ENCODE assay signal across 31 cellular contexts in genomic region chr4:127482049-127482448, GRCh38.
"Had no signal": no experiment of that assay in that cellular context is flagged by ENCODE, and none has a peak within 500 bp of the region (broad histone marks: within the 10 kb centered on the region; RNA-seq: fewer than 3 reads in every experiment).

No MANE protein-coding gene starts in this region.

- DNase-seq: activated CD4-positive, alpha-beta memory T cell treated with anti-CD3 and anti-CD28 coated beads for 36 hours; activated CD4-positive, alpha-beta T cell treated with anti-CD3 and anti-CD28 coated beads for 36 hours; activated CD4-positive, alpha-beta T cell treated with anti-CD3 and anti-CD28 coated beads, Interleukin-2, amount 10 ng/mL, durations not matched to agents 24 days and 14 days; activated CD4-positive, CD25-positive, alpha-beta regulatory T cell; activated CD4-positive, CD25-positive, alpha-beta regulatory T cell treated with anti-CD3 and anti-CD28 coated beads, Interleukin-2, amount 50 U/mL, for 72 hours; activated CD8-positive, alpha-beta memory T cell treated with anti-CD3 and anti-CD28 coated beads, Interleukin-2, amount 10 ng/mL, durations not matched to agents 7 days and 5 days; activated CD8-positive, alpha-beta memory T cell treated with anti-CD3 and anti-CD28 coated beads, Interleukin-2, amount 50 U/mL, for 4 hours; activated CD8-positive, alpha-beta T cell treated with anti-CD3 and anti-CD28 coated beads, Interleukin-2, amount 10 ng/mL, durations not matched to agents 7 days and 5 days; activated gamma-delta T cell; activated naive CD4-positive, alpha-beta T cell treated with anti-CD3 and anti-CD28 coated beads, Interleukin-2, amount 50 U/mL, for 16 hours; activated naive CD4-positive, alpha-beta T cell treated with Interleukin-2 at 50 U/mL for 16 hours; activated T-cell treated with anti-CD3 and anti-CD28 coated beads, Interleukin-2, amount 50 U/mL, for 1 hour; activated T-cell treated with anti-CD3 and anti-CD28 coated beads, Interleukin-2, amount 50 U/mL, for 72 hours; amniotic stem cell; anterior cingulate cortex; brain microvascular endothelial cell; dorsolateral prefrontal cortex; effector memory CD4-positive, alpha-beta T cell; erythroblast; esophagus squamous epithelium; foreskin keratinocyte; gastrocnemius medialis; glutamatergic neuron; heart left ventricle; T-helper 2 cell had no signal

- H3K4me1 Mint-ChIP-seq: activated CD4-positive, alpha-beta T cell treated with anti-CD3 and anti-CD28 coated beads for 36 hours; activated CD4-positive, alpha-beta T cell treated with anti-CD3 and anti-CD28 coated beads, Interleukin-2, amount 10 ng/mL, durations not matched to agents 24 days and 14 days; activated CD8-positive, alpha-beta memory T cell treated with anti-CD3 and anti-CD28 coated beads, Interleukin-2, amount 10 ng/mL, durations not matched to agents 7 days and 5 days; central memory CD8-positive, alpha-beta T cell had no signal

- H3K4me3 Mint-ChIP-seq: activated CD4-positive, alpha-beta memory T cell treated with anti-CD3 and anti-CD28 coated beads for 36 hours; activated CD4-positive, alpha-beta T cell treated with anti-CD3 and anti-CD28 coated beads for 36 hours; activated CD4-positive, alpha-beta T cell treated with anti-CD3 and anti-CD28 coated beads, Interleukin-2, amount 10 ng/mL, durations not matched to agents 24 days and 14 days; activated CD8-positive, alpha-beta memory T cell treated with anti-CD3 and anti-CD28 coated beads, Interleukin-2, amount 10 ng/mL, durations not matched to agents 7 days and 5 days; activated CD8-positive, alpha-beta T cell treated with anti-CD3 and anti-CD28 coated beads, Interleukin-2, amount 10 ng/mL, durations not matched to agents 7 days and 5 days; activated naive CD8-positive, alpha-beta T cell; activated T-cell treated with anti-CD3 and anti-CD28 coated beads, Interleukin-2, amount 50 U/mL, for 72 hours; central memory CD8-positive, alpha-beta T cell; dendritic cell treated with granulocyte-macrophage colony-stimulating factor and Interleukin-4, amounts not matched to agents 40 ng/mL and 50 ng/mL, for 4 days had no signal

- H3K36me3 ChIP-seq: brain microvascular endothelial cell, esophagus squamous epithelium, gastrocnemius medialis, heart left ventricle had no signal

- H3K27ac Mint-ChIP-seq: activated CD4-positive, alpha-beta memory T cell treated with anti-CD3 and anti-CD28 coated beads for 36 hours; activated CD4-positive, alpha-beta T cell treated with anti-CD3 and anti-CD28 coated beads for 36 hours; activated CD4-positive, alpha-beta T cell treated with anti-CD3 and anti-CD28 coated beads, Interleukin-2, amount 10 ng/mL, durations not matched to agents 24 days and 14 days; activated CD8-positive, alpha-beta memory T cell treated with anti-CD3 and anti-CD28 coated beads, Interleukin-2, amount 10 ng/mL, durations not matched to agents 7 days and 5 days; activated CD8-positive, alpha-beta T cell treated with anti-CD3 and anti-CD28 coated beads, Interleukin-2, amount 10 ng/mL, durations not matched to agents 7 days and 5 days; activated naive CD8-positive, alpha-beta T cell; activated T-cell treated with anti-CD3 and anti-CD28 coated beads, Interleukin-2, amount 50 U/mL, for 72 hours; dendritic cell treated with granulocyte-macrophage colony-stimulating factor and Interleukin-4, amounts not matched to agents 40 ng/mL and 50 ng/mL, for 4 days had no signal

- FAIRE-seq: astrocyte, bronchial epithelial cell had no signal

- H3K27me3 Mint-ChIP-seq: activated CD4-positive, alpha-beta memory T cell treated with anti-CD3 and anti-CD28 coated beads for 36 hours; activated CD4-positive, alpha-beta T cell treated with anti-CD3 and anti-CD28 coated beads for 36 hours; activated CD4-positive, alpha-beta T cell treated with anti-CD3 and anti-CD28 coated beads, Interleukin-2, amount 10 ng/mL, durations not matched to agents 24 days and 14 days; activated CD8-positive, alpha-beta memory T cell treated with anti-CD3 and anti-CD28 coated beads, Interleukin-2, amount 10 ng/mL, durations not matched to agents 7 days and 5 days; activated naive CD8-positive, alpha-beta T cell; central memory CD8-positive, alpha-beta T cell; dendritic cell treated with granulocyte-macrophage colony-stimulating factor and Interleukin-4, amounts not matched to agents 40 ng/mL and 50 ng/mL, for 4 days had no signal

- H3K9me3 ChIP-seq: esophagus squamous epithelium, gastrocnemius medialis, heart left ventricle had no signal

- H3K27ac ChIP-seq: brain microvascular endothelial cell, coronary artery, dorsolateral prefrontal cortex, esophagus squamous epithelium, foreskin keratinocyte, gastrocnemius medialis, heart left ventricle had no signal

- H3K36me3 Mint-ChIP-seq: activated CD4-positive, alpha-beta memory T cell treated with anti-CD3 and anti-CD28 coated beads for 36 hours; activated CD8-positive, alpha-beta memory T cell treated with anti-CD3 and anti-CD28 coated beads, Interleukin-2, amount 10 ng/mL, durations not matched to agents 7 days and 5 days; activated naive CD8-positive, alpha-beta T cell had no signal

- H3K27me3 ChIP-seq: brain microvascular endothelial cell, dorsolateral prefrontal cortex, esophagus squamous epithelium, foreskin keratinocyte, gastrocnemius medialis, heart left ventricle had no signal

- H3K9me3 Mint-ChIP-seq: activated CD4-positive, alpha-beta memory T cell treated with anti-CD3 and anti-CD28 coated beads for 36 hours; activated CD4-positive, alpha-beta T cell treated with anti-CD3 and anti-CD28 coated beads, Interleukin-2, amount 10 ng/mL, durations not matched to agents 24 days and 14 days; central memory CD8-positive, alpha-beta T cell; dendritic cell treated with granulocyte-macrophage colony-stimulating factor and Interleukin-4, amounts not matched to agents 40 ng/mL and 50 ng/mL, for 4 days had no signal

- H3K4me1 ChIP-seq: esophagus squamous epithelium, foreskin keratinocyte, gastrocnemius medialis had no signal

- H3K4me3 ChIP-seq: coronary artery, dorsolateral prefrontal cortex, esophagus squamous epithelium, gastrocnemius medialis, heart left ventricle had no signal
